In genomic region chr4:164977243-164978164, GRCh38 we compare ENCODE assay signal across 9 cellular contexts. TPM values are rescaled to one million over a fixed set of nuclear protein-coding genes. Genes with fewer than 3 reads are reported as not detected.
DNase-seq lines count a peak whose midpoint lies in the region; ATAC-seq, FAIRE-seq and TF ChIP-seq lines count a peak whose summit lies in the region.
"Had no signal": no experiment of that assay in that cellular context is flagged by ENCODE, and none has a peak within 500 bp of the region (broad histone marks: within the 10 kb centered on the region; RNA-seq: fewer than 3 reads in every experiment).

Gene TRIM61, minus strand, starts transcription at chr4:164977657. Its CDS starts 7,655 bp downstream, at chr4:164970002.

- H3K27me3 ChIP-seq in tibial nerve, result no peaks in the 10 kb centered on the region

- TF ChIP-seq POLR2A in tibial nerve (IDR thresholded peaks at IDR 0.05), result no peak

- DNase-seq in activated CD8-positive, alpha-beta memory T cell treated with anti-CD3 and anti-CD28 coated beads for 1 hour (ENCODE audit: extremely low read depth in 1 of 2, low read depth in 1 of 2), result peak; percentile 22 to 23
- DNase-seq in epithelial cell of proximal tubule (ENCODE audit: low read depth), result no peak
- DNase-seq in occipital lobe (lab: John Stamatoyannopoulos, UW), result peak; percentile 3
- DNase-seq in tibial nerve (ENCODE audit: low spot score in 2 of 2), result no peak
- no peak for DNase-seq in urothelium cell line (ENCODE audit: low spot score)

- H3K27ac ChIP-seq in tibial nerve, result peak within 1 kb of the TSS in 2 of 4 donors; percentile 18 to 63

- peaks cover 0 to 18% (median 0%) of the 10 kb centered on the region in 3 donors for H3K36me3 ChIP-seq in tibial nerve

- TF ChIP-seq CTCF in epithelial cell of proximal tubule (conservative IDR thresholded peaks at IDR 0.05; ENCODE audit: low read depth, low read length) (no peak), tibial nerve (IDR thresholded peaks at IDR 0.05) (no peak)

- WGBS in tibial nerve, 2 donors, result 12 to 15% methylated on average over 25 of the region's 27 CpGs

- peak; percentile 100 for ATAC-seq in GM19025 (IDR thresholded peaks at IDR 0.05; ENCODE audit: low read depth, unreplicated experiment)
- peak; percentile 99 for ATAC-seq in HG03135 (IDR thresholded peaks at IDR 0.05; ENCODE audit: unreplicated experiment)
- no peak for ATAC-seq in GM18519 (IDR thresholded peaks at IDR 0.05; ENCODE audit: low FRiP score, unreplicated experiment)

- FAIRE-seq in urothelium cell line (lab: Jason Lieb, UNC), result no peak

- H3K9me3 ChIP-seq in tibial nerve, result no peaks in the 10 kb centered on the region

- H3K4me1 ChIP-seq in tibial nerve, result peaks cover 0 to 5% (median 2%) of the 10 kb centered on the region in 4 donors

- H3K4me3 ChIP-seq in epithelial cell of proximal tubule (ENCODE audit: low read depth, low read length) (peak within 1 kb of the TSS; percentile 43), tibial nerve (peak within 1 kb of the TSS; percentile 30 to 60 (median 41))

- no peak for TF ChIP-seq EP300 in tibial nerve (IDR thresholded peaks at IDR 0.05)

RNA-seq across cellular contexts. Expression of gene TRIM61, which starts in this region (rescaled TPM):
- total RNA-seq in epithelial cell of proximal tubule (0.94 TPM in 1 of 2 replicates, not detected in the other), occipital lobe (2.5 TPM), tibial nerve (1 to 10 TPM in 1 of 4 donors, not detected in 3; 1.0 TPM)
- total RNA-seq: dermis microvascular lymphatic vessel endothelial cell had no signal

Comparison
In these comparisons a context has a peak if more than half of its experiments do, and no peak if none do; other contexts are left out.
1. DNase-seq: peak in activated CD8-positive, alpha-beta memory T cell treated with anti-CD3 and anti-CD28 coated beads for 1 hour (2 of 2) and occipital lobe (single experiment); none in epithelial cell of proximal tubule (single experiment), tibial nerve (0 of 2) and urothelium cell line (single experiment).